Comparison of ENCODE assay signal across 28 cellular contexts in genomic region chr6:165071906-165072305, GRCh38.
DNase-seq lines count a peak whose midpoint lies in the region; ATAC-seq and TF ChIP-seq lines count a peak whose summit lies in the region.
"Had no signal": no experiment of that assay in that cellular context is flagged by ENCODE, and none has a peak within 500 bp of the region (broad histone marks: within the 10 kb centered on the region; RNA-seq: fewer than 3 reads in every experiment).

No MANE protein-coding gene starts in this region.

- H3K9me3 ChIP-seq in HEK293 (ENCODE audit: control insufficient read depth, insufficient read depth, low read depth, low read length): no peaks in the 10 kb centered on the region
- H3K9me3 ChIP-seq: A549, BE2C, Caco-2 had no signal

- H3K4me1 ChIP-seq in HEK293 (ENCODE audit: control insufficient read depth, insufficient read depth, low read length): no peaks in the 10 kb centered on the region
- H3K4me1 ChIP-seq: A549; BE2C; BLaER1; BLaER1 treated with 17β-estradiol and CSF1 and Interleukin-3, amounts not matched to agents 10 nM and 100 nM; Caco-2 had no signal

- no peak for ATAC-seq in GM21529 (IDR thresholded peaks at IDR 0.05; ENCODE audit: unreplicated experiment)
- ATAC-seq: A549; CD8-positive, alpha-beta T cell had no signal

- TF ChIP-seq CTCF in C4-2B (conservative IDR thresholded peaks at IDR 0.05) (no peak), HEK293 (tag by site-specific recombination; IDR thresholded peaks at IDR 0.05) (no peak)

- H3K4me3 ChIP-seq in HEK293 (ENCODE audit: low read depth, low read length): no peak overlapping the region
- H3K4me3 ChIP-seq: A549; BLaER1; BLaER1 treated with 17β-estradiol and CSF1 and Interleukin-3, amounts not matched to agents 10 nM and 100 nM had no signal

- H3K36me3 ChIP-seq in HEK293 (ENCODE audit: control insufficient read depth in 2 of 2, insufficient read depth in 1 of 2, low read length in 2 of 2): no peaks in the 10 kb centered on the region
- H3K36me3 ChIP-seq: BE2C; BLaER1; BLaER1 treated with 17β-estradiol and CSF1 and Interleukin-3, amounts not matched to agents 10 nM and 100 nM had no signal

- DNase-seq in NCI-H526 treated with DMSO at 0.1 percent for 48 hours (lab: John Stamatoyannopoulos, UW): no peak
- DNase-seq: 8988T; ACHN; AML-193; BE2C; C1 segment of cervical spinal cord; Caco-2; Calu3; CD4-positive, alpha-beta memory T cell; CD4-positive, alpha-beta T cell; CD4-positive, CD25-positive, alpha-beta regulatory T cell; CD8-positive, alpha-beta memory T cell; CD8-positive, alpha-beta T cell; COR-L47; DMS 273 treated with DMSO at 0.1 percent for 48 hours; DMS153; DMS53; DMS79; DMS79 treated with DMSO at 0.1 percent for 48 hours; DND-41; EL had no signal

- CTCF ChIA-PET in HEK293 (lab: Yijun Ruan, JAX): interaction anchor here (0.6 to 1.5 kb wide), 3 partner anchors 23 to 271 kb away, joined by 3 to 6 read pairs (median 3); no protein-coding TSS in a partner anchor

- H3K27ac ChIP-seq in C4-2B (peak overlapping the region; percentile 56; the same call in 1 of the 2 replicates), HEK293 (ENCODE audit: extremely low read depth, low read depth, low read length) (no peak overlapping the region)
- H3K27ac ChIP-seq: 22Rv1; A549; BLaER1; BLaER1 treated with 17β-estradiol and CSF1 and Interleukin-3, amounts not matched to agents 10 nM and 100 nM had no signal

- POLR2A ChIA-PET in HEK293 (lab: Yijun Ruan, JAX): no interaction called here

TF ChIP-seq in HEK293, 187 proteins besides CTCF, POLR2A, EP300 and RAD21:
- no peak for TF ChIP-seq PBX3 (CRISPR knock-in tag; IDR thresholded peaks at IDR 0.05)
- TF ChIP-seq ZNF121 (tag by site-specific recombination; IDR thresholded peaks at IDR 0.05): no peak
- no peak for TF ChIP-seq TSHZ1 (tag by site-specific recombination; IDR thresholded peaks at IDR 0.05; ENCODE audit: borderline replicate concordance)
- peak; percentile 92 for TF ChIP-seq ZNF610 (tag by site-specific recombination; IDR thresholded peaks at IDR 0.05; ENCODE audit: borderline replicate concordance)
- TF ChIP-seq ZNF530 (tag by site-specific recombination; IDR thresholded peaks at IDR 0.05; ENCODE audit: low read depth): no peak
- TF ChIP-seq ZNF280D (tag by site-specific recombination; IDR thresholded peaks at IDR 0.05): no peak
